Comparison of ENCODE assay signal across 9 cellular contexts in genomic region chr9:136665704-136666363, GRCh38. TPM values are rescaled to one million over a fixed set of nuclear protein-coding genes. Genes with fewer than 3 reads are reported as not detected.
DNase-seq lines count a peak whose midpoint lies in the region; ATAC-seq, FAIRE-seq and TF ChIP-seq lines count a peak whose summit lies in the region.
"Had no signal": no experiment of that assay in that cellular context is flagged by ENCODE, and none has a peak within 500 bp of the region (broad histone marks: within the 10 kb centered on the region; RNA-seq: fewer than 3 reads in every experiment).

No MANE protein-coding gene starts in this region.

- no peaks in the 10 kb centered on the region for H3K9me3 ChIP-seq in right lobe of liver
- H3K9me3 ChIP-seq in kidney (ENCODE audit: control insufficient read depth in 1 of 2, low read length in 2 of 2), result no peaks in the 10 kb centered on the region

- H3K4me3 ChIP-seq in right lobe of liver (peak overlapping the region; percentile 33 to 58 (median 46)), kidney (ENCODE audit: low read length in 2 of 2) (no peak overlapping the region)

- H3K27ac ChIP-seq in right lobe of liver (no peak overlapping the region), kidney (ENCODE audit: low read depth in 2 of 2, low read length in 2 of 2) (no peak overlapping the region)

- in situ Hi-C loops in ACHN (cut with HindIII; ENCODE audit: low pct_ligation_motif_present, low pct_unique_long_range_greater_than_20kb, low sequenced_read_pairs), result no loop called here

- H3K27me3 ChIP-seq in right lobe of liver, result no peaks in the 10 kb centered on the region

- peak; percentile 23 for DNase-seq in ACHN
- peak; percentile 77 for DNase-seq in GM20000 (ENCODE audit: low spot score)
- DNase-seq in activated naive CD4-positive, alpha-beta T cell treated with anti-CD3 and anti-CD28 coated beads, Interleukin-2, amount 50 U/mL, for 16 hours, result peak; percentile 43
- DNase-seq in right lobe of liver, result peak in 1 of 3 donors; percentile 41
- no peak for DNase-seq in kidney
- no peak for DNase-seq in DMS153 (lab: John Stamatoyannopoulos, UW)
- no peak for DNase-seq in NCI-H510A (lab: John Stamatoyannopoulos, UW)
- DNase-seq in NK-92 treated with Interleukin-12 subunit alpha and Interleukin-12 subunit beta, amount 100 ng/mL, for 24 hours (lab: John Stamatoyannopoulos, UW), result no peak

- WGBS in right lobe of liver (ENCODE audit: insufficient coverage, low coverage, low lambda C conversion rate, missing lambda C conversion rate), result no CpG with 5 or more reads among the region's 108 CpGs

- no peak for ATAC-seq in right lobe of liver

- H3K9ac ChIP-seq in kidney (ENCODE audit: low read length in 2 of 2), result no peak overlapping the region

- TF ChIP-seq POLR2A in right lobe of liver (IDR thresholded peaks at IDR 0.05), result no peak

- no peak for FAIRE-seq in kidney (lab: Jason Lieb, UNC)

- no peak for TF ChIP-seq CTCF in GM20000 (IDR thresholded peaks at IDR 0.05; ENCODE audit: extremely low read depth, missing control alignments)
- TF ChIP-seq CTCF in right lobe of liver (IDR thresholded peaks at IDR 0.05), result peak in 1 of 4 donors; percentile 28
- no peak for TF ChIP-seq CTCF in kidney (IDR thresholded peaks at IDR 0.05; ENCODE audit: borderline replicate concordance, extremely low read depth, insufficient read depth)

- intact Hi-C loops in right lobe of liver (cut with DNase I) (no loop called here), kidney (cut with DNase I) (no loop called here)

- no peaks in the 10 kb centered on the region for H3K36me3 ChIP-seq in right lobe of liver
- H3K36me3 ChIP-seq in kidney (ENCODE audit: control insufficient read depth in 1 of 2, insufficient read depth in 2 of 2, low read length in 2 of 2), result no peaks in the 10 kb centered on the region

- H3K4me1 ChIP-seq in right lobe of liver (peaks cover 0 to 3% (median 0%) of the 10 kb centered on the region in 4 donors), kidney (ENCODE audit: control insufficient read depth in 1 of 2, insufficient read depth in 1 of 2, low read depth in 1 of 2, low read length in 2 of 2) (peaks cover 0 to 3% of the 10 kb centered on the region in 2 donors)

RNA-seq across cellular contexts. Expression of gene EGFL7, which starts 3.1 kb away (rescaled TPM):
- total RNA-seq in right lobe of liver, result 10 to 100 TPM; 26.7 to 54.2 (median 45.8) TPM
- total RNA-seq in kidney, result 140 TPM
- polyA plus RNA-seq in kidney (ENCODE audit: insufficient read depth, low read depth, low replicate concordance), result 137 TPM

RNA-seq across cellular contexts. Expression of gene AGPAT2, which starts 21.4 kb away (rescaled TPM):
- total RNA-seq in right lobe of liver (100 to 1,000 TPM; 117 to 379 (median 184) TPM), kidney (83.6 TPM)
- polyA plus RNA-seq in kidney (ENCODE audit: insufficient read depth, low read depth, low replicate concordance), result 73.4 TPM

RNA-seq across cellular contexts. Expression of gene DIPK1B, which starts 46.5 kb away (rescaled TPM):
- total RNA-seq in right lobe of liver (1 to 10 TPM; 1.4 to 7.7 (median 5.1) TPM), kidney (7.5 TPM)
- 22.6 TPM for polyA plus RNA-seq in kidney (ENCODE audit: insufficient read depth, low read depth, low replicate concordance)
- total RNA-seq: activated CD4-positive, alpha-beta memory T cell treated with anti-CD3 and anti-CD28 coated beads for 36 hours had no signal

Comparison
In these comparisons a context has a peak if more than half of its experiments do, and no peak if none do; other contexts are left out.
1. DNase-seq: peak in ACHN (single experiment), GM20000 (single experiment) and activated naive CD4-positive, alpha-beta T cell treated with anti-CD3 and anti-CD28 coated beads, Interleukin-2, amount 50 U/mL, for 16 hours (single experiment); none in kidney (single experiment), DMS153 (single experiment), NCI-H510A (single experiment) and NK-92 treated with Interleukin-12 subunit alpha and Interleukin-12 subunit beta, amount 100 ng/mL, for 24 hours (single experiment).
2. H3K4me3 ChIP-seq: peak in right lobe of liver (3 of 3); none in kidney (0 of 2).